1 cellular context compared by ENCODE assay signal in the genomic region with DNA sequence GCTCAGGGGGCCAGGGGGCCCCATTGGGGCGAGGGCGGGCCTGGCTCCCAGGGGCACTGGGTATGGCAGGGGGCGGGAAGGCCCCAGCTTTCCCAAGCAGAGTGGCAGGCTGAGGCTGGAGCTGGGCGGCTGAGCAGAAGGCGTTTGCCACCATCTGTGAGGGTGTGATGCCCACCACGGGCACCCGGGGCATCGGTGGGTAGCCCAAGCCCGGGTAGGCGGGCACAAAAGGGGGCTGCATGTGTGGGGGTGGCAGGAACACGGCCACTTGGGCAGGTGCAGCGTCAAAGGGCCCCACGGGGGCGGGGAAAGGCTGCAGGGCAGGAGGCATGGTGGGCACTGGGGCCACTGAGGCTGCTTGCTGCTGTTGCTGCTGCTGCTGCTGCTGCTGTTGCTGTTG.
TF ChIP-seq lines count a peak whose summit lies in the region.

No MANE protein-coding gene starts in this region.

TF ChIP-seq in HEK293, 187 proteins besides CTCF, POLR2A, EP300 and RAD21 (continued from another document):
- TF ChIP-seq, protein P1, sequence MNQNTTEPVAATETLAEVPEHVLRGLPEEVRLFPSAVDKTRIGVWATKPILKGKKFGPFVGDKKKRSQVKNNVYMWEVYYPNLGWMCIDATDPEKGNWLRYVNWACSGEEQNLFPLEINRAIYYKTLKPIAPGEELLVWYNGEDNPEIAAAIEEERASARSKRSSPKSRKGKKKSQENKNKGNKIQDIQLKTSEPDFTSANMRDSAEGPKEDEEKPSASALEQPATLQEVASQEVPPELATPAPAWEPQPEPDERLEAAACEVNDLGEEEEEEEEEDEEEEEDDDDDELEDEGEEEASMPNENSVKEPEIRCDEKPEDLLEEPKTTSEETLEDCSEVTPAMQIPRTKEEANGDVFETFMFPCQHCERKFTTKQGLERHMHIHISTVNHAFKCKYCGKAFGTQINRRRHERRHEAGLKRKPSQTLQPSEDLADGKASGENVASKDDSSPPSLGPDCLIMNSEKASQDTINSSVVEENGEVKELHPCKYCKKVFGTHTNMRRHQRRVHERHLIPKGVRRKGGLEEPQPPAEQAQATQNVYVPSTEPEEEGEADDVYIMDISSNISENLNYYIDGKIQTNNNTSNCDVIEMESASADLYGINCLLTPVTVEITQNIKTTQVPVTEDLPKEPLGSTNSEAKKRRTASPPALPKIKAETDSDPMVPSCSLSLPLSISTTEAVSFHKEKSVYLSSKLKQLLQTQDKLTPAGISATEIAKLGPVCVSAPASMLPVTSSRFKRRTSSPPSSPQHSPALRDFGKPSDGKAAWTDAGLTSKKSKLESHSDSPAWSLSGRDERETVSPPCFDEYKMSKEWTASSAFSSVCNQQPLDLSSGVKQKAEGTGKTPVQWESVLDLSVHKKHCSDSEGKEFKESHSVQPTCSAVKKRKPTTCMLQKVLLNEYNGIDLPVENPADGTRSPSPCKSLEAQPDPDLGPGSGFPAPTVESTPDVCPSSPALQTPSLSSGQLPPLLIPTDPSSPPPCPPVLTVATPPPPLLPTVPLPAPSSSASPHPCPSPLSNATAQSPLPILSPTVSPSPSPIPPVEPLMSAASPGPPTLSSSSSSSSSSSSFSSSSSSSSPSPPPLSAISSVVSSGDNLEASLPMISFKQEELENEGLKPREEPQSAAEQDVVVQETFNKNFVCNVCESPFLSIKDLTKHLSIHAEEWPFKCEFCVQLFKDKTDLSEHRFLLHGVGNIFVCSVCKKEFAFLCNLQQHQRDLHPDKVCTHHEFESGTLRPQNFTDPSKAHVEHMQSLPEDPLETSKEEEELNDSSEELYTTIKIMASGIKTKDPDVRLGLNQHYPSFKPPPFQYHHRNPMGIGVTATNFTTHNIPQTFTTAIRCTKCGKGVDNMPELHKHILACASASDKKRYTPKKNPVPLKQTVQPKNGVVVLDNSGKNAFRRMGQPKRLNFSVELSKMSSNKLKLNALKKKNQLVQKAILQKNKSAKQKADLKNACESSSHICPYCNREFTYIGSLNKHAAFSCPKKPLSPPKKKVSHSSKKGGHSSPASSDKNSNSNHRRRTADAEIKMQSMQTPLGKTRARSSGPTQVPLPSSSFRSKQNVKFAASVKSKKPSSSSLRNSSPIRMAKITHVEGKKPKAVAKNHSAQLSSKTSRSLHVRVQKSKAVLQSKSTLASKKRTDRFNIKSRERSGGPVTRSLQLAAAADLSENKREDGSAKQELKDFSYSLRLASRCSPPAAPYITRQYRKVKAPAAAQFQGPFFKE (tag by site-specific recombination; IDR thresholded peaks at IDR 0.05; ENCODE audit: borderline replicate concordance), result no peak
